In the genomic region with DNA sequence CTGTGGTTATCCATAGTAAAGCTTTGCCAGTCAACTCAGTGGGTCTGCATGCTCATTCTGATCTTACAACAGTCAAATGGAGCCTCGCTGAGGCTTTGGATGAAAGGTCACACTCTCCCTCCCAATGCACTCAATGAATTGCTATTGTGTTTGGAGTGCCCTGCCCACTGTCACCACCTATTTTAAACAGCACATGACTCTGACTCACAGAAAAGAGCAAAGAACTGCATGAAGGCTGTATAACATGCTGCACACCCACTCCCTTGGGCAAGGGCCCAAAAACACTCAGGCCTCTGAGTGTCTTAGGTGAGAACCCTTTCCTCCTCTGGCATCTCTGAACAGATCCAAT, we compare ENCODE assay signal across 8 cellular contexts.
DNase-seq lines count a peak whose midpoint lies in the region; ATAC-seq and TF ChIP-seq lines count a peak whose summit lies in the region.

No MANE protein-coding gene starts in this region.

- no peak overlapping the region for H3K14ac ChIP-seq in trophoblast cell (ENCODE audit: low read length)

- H3K23ac ChIP-seq in trophoblast cell (ENCODE audit: low read length) = no peak overlapping the region

- H3K79me2 ChIP-seq in trophoblast cell (ENCODE audit: control insufficient read depth, insufficient read depth, low read length, poor library complexity) = no peaks in the 10 kb centered on the region

- H2AFZ ChIP-seq in trophoblast cell (ENCODE audit: insufficient read depth, low read length, poor library complexity) = no peak overlapping the region

- ATAC-seq in GM18861 (IDR thresholded peaks at IDR 0.05; ENCODE audit: unreplicated experiment) (peak; percentile 49), HG03565 (IDR thresholded peaks at IDR 0.05; ENCODE audit: unreplicated experiment) (peak; percentile 51), HG03045 (IDR thresholded peaks at IDR 0.05; ENCODE audit: unreplicated experiment) (no peak)

- H3K4ac ChIP-seq in trophoblast cell (ENCODE audit: low read depth, low read length) = no peak overlapping the region

- H2BK12ac ChIP-seq in trophoblast cell (ENCODE audit: low read length) = no peak overlapping the region

- H3K27me3 ChIP-seq in dorsolateral prefrontal cortex = no peaks in the 10 kb centered on the region
- H3K27me3 ChIP-seq in trophoblast cell (ENCODE audit: insufficient read depth, low read length) = no peaks in the 10 kb centered on the region

- intact Hi-C loops in dorsolateral prefrontal cortex (cut with DNase I) = loop anchor here in 1 of 2 donors (5.0 kb wide), 1 partner anchor 127 kb away; a partner anchor contains a TSS

- WGBS in trophoblast cell (ENCODE audit: extremely low coverage, insufficient coverage, insufficient read length) = no CpG with 5 or more reads among the region's 1 CpG

- no peak for TF ChIP-seq CTCF in dorsolateral prefrontal cortex (IDR thresholded peaks at IDR 0.05 in 54 of 56, conservative IDR thresholded peaks at IDR 0.05 in 2 of 56; ENCODE audit: low read depth in 1 of 56, partially characterized antibody in 56 of 56)

- H2AK5ac ChIP-seq in trophoblast cell (ENCODE audit: low read length) = no peak overlapping the region

- peak in 4 of 10 donors; percentile 10 to 44 (median 36) for DNase-seq in dorsolateral prefrontal cortex
- DNase-seq in trophoblast cell = peak; percentile 24 to 47
- DNase-seq in stimulated activated naive CD4-positive, alpha-beta T cell treated with Interleukin-2 at 50 U/mL for 16 hours (lab: John Stamatoyannopoulos, UW) = no peak
- no peak for DNase-seq in glomerular visceral epithelial cell (ENCODE audit: extremely low spot score)
- DNase-seq in activated CD4-positive, CD25-positive, alpha-beta regulatory T cell treated with anti-CD3 and anti-CD28 coated beads, Interleukin-2, amount 50 U/mL, for 72 hours = no peak

- H4K91ac ChIP-seq in trophoblast cell (ENCODE audit: low read depth, low read length) = no peak overlapping the region

- H3K9ac ChIP-seq in trophoblast cell (ENCODE audit: low read length) = no peak overlapping the region

- H2BK120ac ChIP-seq in trophoblast cell (ENCODE audit: insufficient read depth, low read length, poor library complexity) = no peak overlapping the region

- no peak overlapping the region for H4K12ac ChIP-seq in trophoblast cell (ENCODE audit: low read depth, low read length)

- peaks cover 0 to 6% of the 10 kb centered on the region in 2 experiments for H3K4me1 ChIP-seq in trophoblast cell (ENCODE audit: control insufficient read depth in 1 of 2, insufficient read depth in 2 of 2, low read length in 2 of 2)

- no peak overlapping the region for H3K18ac ChIP-seq in trophoblast cell (ENCODE audit: low read length)

- no peaks in the 10 kb centered on the region for H3K9me3 ChIP-seq in trophoblast cell (ENCODE audit: insufficient read depth, low read depth, low read length)

- H2BK5ac ChIP-seq in trophoblast cell (ENCODE audit: low read depth, low read length, poor library complexity) = no peak overlapping the region

- no peaks in the 10 kb centered on the region for H3K36me3 ChIP-seq in trophoblast cell (ENCODE audit: control insufficient read depth in 1 of 2, insufficient read depth in 2 of 2, low read length in 2 of 2)

- no peak overlapping the region for H3K4me2 ChIP-seq in trophoblast cell (ENCODE audit: low read length)

- H3K27ac ChIP-seq in dorsolateral prefrontal cortex (peak overlapping the region in 49 of 59 donors; percentile 4 to 85 (median 59)), trophoblast cell (ENCODE audit: low read depth, low read length) (no peak overlapping the region)

- H4K8ac ChIP-seq in trophoblast cell (ENCODE audit: low read depth, low read length) = no peak overlapping the region

- H3K79me1 ChIP-seq in trophoblast cell (ENCODE audit: low read length) = no peaks in the 10 kb centered on the region

- H3K4me3 ChIP-seq in dorsolateral prefrontal cortex (no peak overlapping the region), trophoblast cell (ENCODE audit: low read depth, low read length) (no peak overlapping the region)

Comparison
In these comparisons a context has a peak if more than half of its experiments do, and no peak if none do; other contexts are left out.
1. DNase-seq: peak in trophoblast cell (2 of 2); none in stimulated activated naive CD4-positive, alpha-beta T cell treated with Interleukin-2 at 50 U/mL for 16 hours (single experiment), glomerular visceral epithelial cell (single experiment) and activated CD4-positive, CD25-positive, alpha-beta regulatory T cell treated with anti-CD3 and anti-CD28 coated beads, Interleukin-2, amount 50 U/mL, for 72 hours (single experiment).